Comparison of ENCODE assay signal across 9 cellular contexts in genomic region chr2:179898873-179899272, GRCh38. TPM values are rescaled to one million over a fixed set of nuclear protein-coding genes. Genes with fewer than 3 reads are reported as not detected.
DNase-seq lines count a peak whose midpoint lies in the region; ATAC-seq, FAIRE-seq and TF ChIP-seq lines count a peak whose summit lies in the region.
"Had no signal": no experiment of that assay in that cellular context is flagged by ENCODE, and none has a peak within 500 bp of the region (broad histone marks: within the 10 kb centered on the region; RNA-seq: fewer than 3 reads in every experiment).

No MANE protein-coding gene starts in this region.

- FAIRE-seq in GM12891 (lab: Jason Lieb, UNC) (peak; percentile 56), H1 (lab: Jason Lieb, UNC) (peak; percentile 94)
- FAIRE-seq: islet of Langerhans had no signal

- TF ChIP-seq POLR2A in GM12891 (IDR thresholded peaks at IDR 0.05; ENCODE audit: low read depth, low read length) (no peak), H1 (IDR thresholded peaks at IDR 0.05; ENCODE audit: control extremely low read depth in 1 of 2, low read depth in 2 of 2, low read length in 2 of 2) (no peak), transverse colon (IDR thresholded peaks at IDR 0.05) (no peak)

- H3K14ac ChIP-seq in H1 (ENCODE audit: insufficient read length) = no peak overlapping the region

- POLR2A ChIA-PET in AG04450 (lab: Yijun Ruan, JAX) (no interaction called here), H1 (lab: Charles Lee; ENCODE audit: partially characterized antibody) (interaction anchor here (1.2 kb wide), 1 partner anchor 38 kb away, joined by 3 read pairs; the partner anchor contains the start of gene ZNF385B)

- H3K4me3 ChIP-seq in AG04450 (ENCODE audit: low read depth, low read length) (no peak overlapping the region), H1 (ENCODE audit: extremely low read depth in 1 of 4, insufficient read depth in 2 of 4, low read depth in 3 of 4, low read length in 4 of 4) (no peak overlapping the region), transverse colon (no peak overlapping the region)

- peak; percentile 26; the same call in 1 of the 2 replicates for TF ChIP-seq CTCF in AG04450 (IDR thresholded peaks at IDR 0.05; ENCODE audit: low read depth, low read length)
- peak; percentile 2 to 81 (median 69) for TF ChIP-seq CTCF in H1 (IDR thresholded peaks at IDR 0.05; ENCODE audit: control extremely low read depth in 1 of 3, insufficient read depth in 1 of 3, low read depth in 1 of 3, low read length in 3 of 3)
- TF ChIP-seq CTCF in transverse colon (IDR thresholded peaks at IDR 0.05) = peak; percentile 17 to 32 (median 29)
- no peak for TF ChIP-seq CTCF in omental fat pad (IDR thresholded peaks at IDR 0.05)

- H3K9me3 Mint-ChIP-seq in activated T-helper 17 cell treated with anti-CD3 and anti-CD28 coated beads, Interleukin-2, amount 50 U/mL, for 72 hours = peaks cover under 1% of the 10 kb centered on the region

- no peak overlapping the region for H2AK5ac ChIP-seq in H1 (ENCODE audit: low read depth, low read length)

- DNase-seq in AG04450 (ENCODE audit: low read depth, low spot score) = no peak
- no peak for DNase-seq in GM12891 (ENCODE audit: insufficient read length, low spot score)
- peak; percentile 64 for DNase-seq in NCI-H460 (ENCODE audit: extremely low read depth, low read depth)
- DNase-seq in H1 (ENCODE audit: low read depth in 1 of 2, low spot score in 2 of 2) = peak; percentile 27 to 77
- peak; percentile 23 for DNase-seq in transverse colon
- no peak for DNase-seq in omental fat pad (ENCODE audit: low spot score)

- no peak overlapping the region for H3K56ac ChIP-seq in H1 (replicated peaks; ENCODE audit: insufficient read length, low read depth, low read length)

- H2BK5ac ChIP-seq in H1 (ENCODE audit: low read depth, low read length) = no peak overlapping the region

- H3K27ac Mint-ChIP-seq in activated T-helper 17 cell treated with anti-CD3 and anti-CD28 coated beads, Interleukin-2, amount 50 U/mL, for 72 hours = no peak overlapping the region

- no peak overlapping the region for H3K23ac ChIP-seq in H1 (ENCODE audit: insufficient read length)

- no peaks in the 10 kb centered on the region for H3K36me3 Mint-ChIP-seq in activated T-helper 17 cell treated with anti-CD3 and anti-CD28 coated beads, Interleukin-2, amount 50 U/mL, for 72 hours (ENCODE audit: low read depth)

- H3K36me3 ChIP-seq in H1 (ENCODE audit: control insufficient read depth in 2 of 4, insufficient read depth in 4 of 4, low read length in 3 of 4) (no peaks in the 10 kb centered on the region), transverse colon (no peaks in the 10 kb centered on the region)

- no peak overlapping the region for H4K5ac ChIP-seq in H1 (ENCODE audit: insufficient read length, low read depth, low read length)

- H4K20me1 ChIP-seq in H1 (replicated peaks in 1 of 2; ENCODE audit: control insufficient read depth in 1 of 2, insufficient read depth in 2 of 2, low read length in 2 of 2) = no peaks in the 10 kb centered on the region

- no peaks in the 10 kb centered on the region for H3K79me1 ChIP-seq in H1 (ENCODE audit: low read depth, low read length)

- H3K27me3 ChIP-seq in AG04450 (ENCODE audit: control insufficient read depth, insufficient read depth, low read length) (no peaks in the 10 kb centered on the region), H1 (replicated peaks in 1 of 4; ENCODE audit: control insufficient read depth in 3 of 4, extremely low read depth in 1 of 4, insufficient read depth in 3 of 4, low read length in 3 of 4) (no peaks in the 10 kb centered on the region), transverse colon (no peaks in the 10 kb centered on the region)

- no peaks in the 10 kb centered on the region for H3K4me1 Mint-ChIP-seq in activated T-helper 17 cell treated with anti-CD3 and anti-CD28 coated beads, Interleukin-2, amount 50 U/mL, for 72 hours

- no peak overlapping the region for H4K91ac ChIP-seq in H1 (replicated peaks; ENCODE audit: insufficient read length, low read length)

- no peak overlapping the region for H3K9ac ChIP-seq in H1 (replicated peaks in 1 of 4; ENCODE audit: extremely low read depth in 1 of 4, low read depth in 3 of 4, low read length in 3 of 4)

- TF ChIP-seq EP300 in H1 (IDR thresholded peaks at IDR 0.05; ENCODE audit: borderline replicate concordance in 1 of 2, low read depth in 2 of 2, low read length in 2 of 2) (peak in 1 of 2 experiments; percentile 28; a peak in 1 of 3 replicates), transverse colon (IDR thresholded peaks at IDR 0.05; ENCODE audit: low read depth) (no peak)

- no peak overlapping the region for H3K4me2 ChIP-seq in H1 (ENCODE audit: insufficient read depth in 1 of 2, low read depth in 2 of 2, low read length in 2 of 2)

- no peak overlapping the region for H2BK15ac ChIP-seq in H1 (ENCODE audit: low read length)

- no peak overlapping the region for H2BK120ac ChIP-seq in H1 (replicated peaks; ENCODE audit: low read depth, low read length)

- H2BK12ac ChIP-seq in H1 (ENCODE audit: low read depth, low read length) = no peak overlapping the region

- H3K27ac ChIP-seq in AG04450 (ENCODE audit: low read depth, low read length) (no peak overlapping the region), H1 (ENCODE audit: low read depth, low read length) (no peak overlapping the region), transverse colon (no peak overlapping the region)

- H2AFZ ChIP-seq in H1 (ENCODE audit: low read length) = 0 out of 2 replicates have a peak overlapping the region, but pooled peaks have one; percentile 9

- ATAC-seq in HG02885 (IDR thresholded peaks at IDR 0.05; ENCODE audit: poor library complexity, unreplicated experiment) = peak; percentile 94
- ATAC-seq in omental fat pad (ENCODE audit: low FRiP score) = no peak
- ATAC-seq in activated T-helper 17 cell treated with anti-CD3 and anti-CD28 coated beads, Interleukin-2, amount 50 U/mL, for 72 hours (replicated peaks) = no peak

- CTCF ChIA-PET in AG04450 (lab: Charles Lee) = interaction anchor here (0.7 to 1.5 kb wide), 6 partner anchors 13 to 181 kb away, joined by 3 read pairs; no protein-coding TSS in a partner anchor
- CTCF ChIA-PET in H1 (lab: Charles Lee; ENCODE audit: partially characterized antibody) = interaction anchor here (0.6 to 3.9 kb wide), 41 partner anchors 9 to 890 kb away, joined by 3 to 24 read pairs (median 5); no protein-coding TSS in a partner anchor

- no peak overlapping the region for H3K4ac ChIP-seq in H1 (replicated peaks; ENCODE audit: insufficient read length, low read depth, low read length)

- no peak overlapping the region for H4K8ac ChIP-seq in H1 (ENCODE audit: extremely low read depth, insufficient read depth, low read length)

- 40% methylated on average over 4 of the region's 4 CpGs; no CpG with 5 or more reads in 1 of the 2 experiments for WGBS in H1 (ENCODE audit: extremely low coverage in 1 of 2, insufficient coverage in 1 of 2, insufficient read length in 1 of 2, insufficient replicate concordance in 2 of 2, low coverage in 1 of 2, low lambda C conversion rate in 2 of 2, missing lambda C conversion rate in 1 of 2), 2 experiments
- WGBS in transverse colon (ENCODE audit: low coverage in 1 of 2), 2 donors = 79% methylated on average over 3 to 4 of the region's 4 CpGs

- H3K4me1 ChIP-seq in H1 (replicated peaks in 1 of 4; ENCODE audit: control insufficient read depth in 3 of 4, insufficient read depth in 4 of 4, low read length in 3 of 4) (peaks cover 0 to 3% (median 0%) of the 10 kb centered on the region in 4 experiments; a peak in 1 of 7 replicates), transverse colon (no peaks in the 10 kb centered on the region)

- H3K9me3 ChIP-seq in AG04450 (ENCODE audit: control insufficient read depth, insufficient read depth, low read length) (no peaks in the 10 kb centered on the region), H1 (ENCODE audit: insufficient read depth in 2 of 2, low read depth in 1 of 2, low read length in 1 of 2) (peaks cover 0 to 4% of the 10 kb centered on the region in 2 experiments; a peak in 1 of 4 replicates), transverse colon (no peaks in the 10 kb centered on the region)

- peaks cover under 1% of the 10 kb centered on the region for H3K27me3 Mint-ChIP-seq in activated T-helper 17 cell treated with anti-CD3 and anti-CD28 coated beads, Interleukin-2, amount 50 U/mL, for 72 hours

- in situ Hi-C loops in transverse colon (cut with MboI; ENCODE audit: low pct_ligation_motif_present in 1 of 4, low pct_unique_long_range_greater_than_20kb in 1 of 4, low sequenced_read_pairs in 3 of 4) = no loop called here

- H3K79me2 ChIP-seq in H1 (ENCODE audit: control insufficient read depth in 1 of 2, insufficient read depth in 2 of 2, low read length in 2 of 2) = no peaks in the 10 kb centered on the region

- peak; percentile 79 to 84 for TF ChIP-seq RAD21 in H1 (IDR thresholded peaks at IDR 0.05 in 1 of 2, conservative IDR thresholded peaks at IDR 0.05 in 1 of 2; ENCODE audit: low read depth in 2 of 2, low read length in 2 of 2)

- no peak overlapping the region for H2BK20ac ChIP-seq in H1 (ENCODE audit: low read length)

- H3K23me2 ChIP-seq in H1 (ENCODE audit: low read depth, low read length) = no peaks in the 10 kb centered on the region

- intact Hi-C loops in transverse colon (cut with DNase I; ENCODE audit: low total_unique reads) = no loop called here

- H3K18ac ChIP-seq in H1 (ENCODE audit: extremely low read depth, low read length) = no peak overlapping the region

- no peak overlapping the region for H3K4me3 Mint-ChIP-seq in activated T-helper 17 cell treated with anti-CD3 and anti-CD28 coated beads, Interleukin-2, amount 50 U/mL, for 72 hours

TF ChIP-seq in GM12891, 5 proteins besides CTCF, POLR2A, EP300 and RAD21 (continues in another document):
- TF ChIP-seq TAF1 (IDR thresholded peaks at IDR 0.05; ENCODE audit: low read depth, low read length) = no peak

RNA-seq across cellular contexts. Expression of gene ZNF385B, which starts 37.5 kb away (rescaled TPM):
- polyA plus RNA-seq in AG04450 (2011; rRNA removed) (not detected in 2 replicates), H1 (2011; rRNA removed) (0.82 and 1.1 TPM in 2 replicates)
- not detected in 2 replicates for polyA minus RNA-seq in AG04450 (2011; rRNA and poly(A)+ RNA removed)
- not detected for polyA plus RNA-seq in GM12891 (2012; ENCODE audit: low read depth, missing spikeins)
- total RNA-seq in NCI-H460 (2014; rRNA removed; shearing (Covaris generic)) = 2.3 and 3.3 TPM in 2 replicates
- polyA plus RNA-seq in NCI-H460 (2014; cell fraction: nucleus; rRNA removed) = 0.04 and 0.10 TPM in 2 replicates
- total RNA-seq in H1 (2021; fragmentation: NEBNext Ultra II Directional; extraction: Animal tissue kit (Norgen Biotek cat#: 25700)) = 2.9 and 3.7 TPM in 2 replicates
- polyA plus RNA-seq in H1 (2011; cell fraction: cytosol; rRNA removed) = 1.3 TPM
- polyA plus RNA-seq in H1 (2011; cell fraction: nucleus; rRNA removed) = 2.1 TPM
- polyA plus RNA-seq in H1 (2012, experiment 1 of 2) = 1.6 to 2.2 TPM (median 1.8 TPM) in 4 replicates
- polyA plus RNA-seq in H1 (2012, experiment 2 of 2) = 0.96 TPM
- polyA plus RNA-seq in H1 (2013, experiment 1 of 2) = 1.5 TPM
- polyA plus RNA-seq in H1 (2013, experiment 2 of 2) = 2.4 TPM
- 2.0 and 2.7 TPM in 2 replicates for polyA minus RNA-seq in H1 (2011; rRNA and poly(A)+ RNA removed)
- polyA minus RNA-seq in H1 (2011; cell fraction: cytosol; rRNA and poly(A)+ RNA removed) = 1.8 TPM
- 15.4 TPM for polyA minus RNA-seq in H1 (2011; cell fraction: nucleus; rRNA and poly(A)+ RNA removed)
- total RNA-seq in transverse colon (1 to 10 TPM; 1.2 to 6.0 (median 2.4) TPM), omental fat pad (1 to 10 TPM in 1 of 4 donors, under 1 TPM in 2, not detected in 1; 0.74 to 4.6 (median 0.82) TPM)
- total RNA-seq in activated T-helper 17 cell treated with anti-CD3 and anti-CD28 coated beads, Interleukin-2, amount 50 U/mL, for 72 hours = not detected

Comparison
In these comparisons a context has a peak if more than half of its experiments do, and no peak if none do; other contexts are left out.
1. DNase-seq: peak in NCI-H460 (single experiment), H1 (2 of 2) and transverse colon (single experiment); none in AG04450 (single experiment), GM12891 (single experiment) and omental fat pad (single experiment).
2. CTCF ChIP-seq: peak in AG04450 (single experiment), H1 (3 of 3) and transverse colon (5 of 5); none in omental fat pad (0 of 3).